17 cellular contexts compared by ENCODE assay signal in the genomic region with DNA sequence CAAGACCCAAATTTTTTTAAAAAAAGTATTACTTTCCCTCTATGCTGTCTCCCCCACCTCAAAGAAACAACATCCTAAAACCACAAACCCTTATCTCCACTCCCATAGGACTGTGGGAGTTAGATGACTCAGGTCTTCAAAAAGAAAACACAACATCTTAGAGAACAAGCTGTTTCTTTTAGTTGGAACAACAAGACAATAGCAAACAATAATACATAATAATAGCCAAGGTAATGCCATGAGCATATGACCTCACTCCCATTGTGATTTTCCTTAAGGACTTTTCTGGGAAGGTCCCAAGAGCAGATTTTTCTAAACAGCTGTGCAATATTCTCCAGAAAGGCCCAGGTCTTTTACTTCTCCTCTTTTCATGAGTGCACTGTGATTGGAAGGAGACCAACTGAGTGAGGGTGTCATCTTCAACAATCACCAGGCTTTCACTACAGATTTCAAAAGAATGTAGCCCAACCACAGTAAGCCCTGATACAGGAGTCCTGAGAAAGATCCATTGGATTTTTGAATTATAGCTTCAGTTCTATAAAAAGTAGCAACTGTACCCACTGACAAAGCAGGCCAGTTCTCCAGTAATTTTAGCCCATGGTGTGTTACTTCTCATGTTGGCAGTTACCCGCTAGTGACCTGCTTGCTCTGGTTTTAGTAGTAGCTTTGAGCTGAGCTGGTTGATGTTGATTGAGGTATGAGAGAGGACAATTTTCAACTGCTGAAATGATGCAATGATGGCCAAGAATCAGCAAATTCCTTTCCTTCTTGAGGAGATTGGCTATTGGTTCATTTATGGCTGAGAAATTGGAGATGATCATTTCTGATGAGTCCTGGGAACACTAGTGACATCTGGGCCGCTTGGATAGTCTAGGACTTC.
DNase-seq lines count a peak whose midpoint lies in the region; ATAC-seq and TF ChIP-seq lines count a peak whose summit lies in the region.
"Had no signal": no experiment of that assay in that cellular context is flagged by ENCODE, and none has a peak within 500 bp of the region (broad histone marks: within the 10 kb centered on the region; RNA-seq: fewer than 3 reads in every experiment).

No MANE protein-coding gene starts in this region.

- H3K4me3 ChIP-seq in cardiac fibroblast (replicated peaks in 1 of 2; ENCODE audit: low read depth in 2 of 2, low read length in 2 of 2) = no peak overlapping the region
- H3K4me3 ChIP-seq: A549, suprapubic skin had no signal

- TF ChIP-seq CTCF in cardiac fibroblast (IDR thresholded peaks at IDR 0.05; ENCODE audit: low read depth, low read length) = no peak

- DNase-seq in Right ventricle myocardium inferior (ENCODE audit: missing footprints) = no peak
- DNase-seq in cardiac septum (ENCODE audit: low spot score) = no peak
- DNase-seq in cardiac fibroblast (ENCODE audit: low read depth in 2 of 2) = peak; percentile 77 to 95
- peak; percentile 64 for DNase-seq in iris pigment epithelial cell (ENCODE audit: low read depth)
- no peak for DNase-seq in NCI-H446 treated with DMSO at 0.1 percent for 48 hours (lab: John Stamatoyannopoulos, UW)
- no peak for DNase-seq in hippocampal formation (lab: John Stamatoyannopoulos, UW)
- no peak for DNase-seq in activated CD8-positive, alpha-beta memory T cell treated with anti-CD3 and anti-CD28 coated beads, Interleukin-2, amount 50 U/mL, for 4 hours
- DNase-seq: left cardiac atrium; NCI-H187; NCI-H69; RPMI8226; stimulated activated CD4-positive, alpha-beta T cell treated with anti-CD3 and anti-CD28 coated beads, Interleukin-1b, Interleukin-23, amount 100 ng/mL, for 48 hours; T-helper 1 cell had no signal

- ATAC-seq in Right ventricle myocardium inferior (peak; percentile 16), GM19023 (IDR thresholded peaks at IDR 0.05; ENCODE audit: unreplicated experiment) (no peak)
- ATAC-seq: A549; activated CD4-positive, CD25-positive, alpha-beta regulatory T cell treated with anti-CD3 and anti-CD28 coated beads, Interleukin-2, amount 50 U/mL, for 24 hours had no signal

- intact Hi-C loops in Right ventricle myocardium inferior (cut with DNase I) (loop anchor here (5.0 kb wide), 1 partner anchor 145 kb away; the partner anchor contains the start of gene TCF4), cardiac septum (cut with DNase I) (loop anchor here (2.0 to 5.0 kb wide), 2 partner anchors 145 to 318 kb away; partner anchors contain the start of gene TCF4)

Comparison
In these comparisons a context has a peak if more than half of its experiments do, and no peak if none do; other contexts are left out.
1. DNase-seq: peak in cardiac fibroblast (2 of 2) and iris pigment epithelial cell (single experiment); none in Right ventricle myocardium inferior (single experiment), cardiac septum (single experiment), NCI-H446 treated with DMSO at 0.1 percent for 48 hours (single experiment), hippocampal formation (0 of 2) and activated CD8-positive, alpha-beta memory T cell treated with anti-CD3 and anti-CD28 coated beads, Interleukin-2, amount 50 U/mL, for 4 hours (single experiment).